Comparison of ENCODE assay signal across 23 cellular contexts in genomic region chr2:173405171-173405750, GRCh38.
"Had no signal": no experiment of that assay in that cellular context is flagged by ENCODE, and none has a peak within 500 bp of the region (broad histone marks: within the 10 kb centered on the region; RNA-seq: fewer than 3 reads in every experiment).

No MANE protein-coding gene starts in this region.

- ATAC-seq: effector memory CD8-positive, alpha-beta T cell; left ventricle myocardium superior; lower lobe of right lung; naive thymus-derived CD8-positive, alpha-beta T cell; sciatic nerve; stimulated activated naive CD8-positive, alpha-beta T cell treated with anti-CD3 and anti-CD28 coated beads, Interleukin-15, amount 100 ng/mL, for 72 hours; upper lobe of right lung had no signal

- H3K4me2 ChIP-seq: smooth muscle cell had no signal

- H3K36me3 ChIP-seq: lower lobe of right lung, prostate gland, right atrium auricular region, suprapubic skin, transverse colon, upper lobe of right lung, vagina had no signal

- H3K27me3 ChIP-seq: vagina had no signal

- DNase-seq: cortex of kidney; effector memory CD8-positive, alpha-beta T cell; hypothalamus; immature natural killer cell; islet precursor cell; left ventricle myocardium superior; lower lobe of right lung; naive thymus-derived CD8-positive, alpha-beta T cell; stimulated activated CD4-positive, alpha-beta T cell treated with anti-CD3 and anti-CD28 coated beads, Interleukin-12 subunit alpha, Interleukin-12 subunit beta, amount 100 ng/mL, for 4 hours; stimulated activated CD4-positive, alpha-beta T cell treated with anti-CD3 and anti-CD28 coated beads, Interleukin-1b, Interleukin-23, amount 100 ng/mL, for 48 hours; stimulated activated CD4-positive, alpha-beta T cell treated with anti-CD3 and anti-CD28 coated beads, Interleukin-4, amount 100 ng/mL, for 1 hour; stimulated activated CD8-positive, alpha-beta memory T cell treated with anti-CD3 and anti-CD28 coated beads, Interleukin-4, amount 100 ng/mL, for 48 hours; stimulated activated naive CD4-positive, alpha-beta T cell; stimulated activated naive CD8-positive, alpha-beta T cell treated with anti-CD3 and anti-CD28 coated beads, Interleukin-15, amount 100 ng/mL, for 72 hours; transverse colon; upper lobe of right lung had no signal

- H3K4me3 ChIP-seq: lower lobe of right lung, prostate gland, right atrium auricular region, smooth muscle cell, suprapubic skin, transverse colon, upper lobe of right lung, vagina had no signal

- H3K9me3 ChIP-seq: lower lobe of right lung, prostate gland, right atrium auricular region, suprapubic skin, transverse colon, upper lobe of right lung, vagina had no signal

- FAIRE-seq: frontal cortex had no signal

- H3K27ac ChIP-seq: lower lobe of right lung, prostate gland, right atrium auricular region, suprapubic skin, transverse colon, upper lobe of right lung, vagina had no signal

- H3K4me1 ChIP-seq: prostate gland, upper lobe of right lung had no signal
